ENCODE assay signal across 10 cellular contexts in genomic region chr6:122770835-122771601, GRCh38. TPM values are rescaled to one million over a fixed set of nuclear protein-coding genes. Genes with fewer than 3 reads are reported as not detected.
A peak's percentile ranks its signal among the peaks of the same experiment; 100 is the strongest.
DNase-seq lines count a peak whose midpoint lies in the region; ATAC-seq and TF ChIP-seq lines count a peak whose summit lies in the region.
"Had no signal": no experiment of that assay in that cellular context is flagged by ENCODE, and none has a peak within 500 bp of the region (broad histone marks: within the 10 kb centered on the region; RNA-seq: fewer than 3 reads in every experiment).

No MANE protein-coding gene starts in this region.

- TF ChIP-seq POLR2A in transverse colon (IDR thresholded peaks at IDR 0.05), result no peak

- POLR2A ChIA-PET in activated CD8-positive, alpha-beta T cell treated with anti-CD3 and anti-CD28 coated beads for 36 hours (lab: Charles Lee), result no interaction called here

- CTCF ChIA-PET in activated CD8-positive, alpha-beta T cell treated with anti-CD3 and anti-CD28 coated beads for 36 hours (lab: Charles Lee), result interaction anchor here (1.1 kb wide), 1 partner anchor 18 kb away, joined by 3 read pairs; no protein-coding TSS in a partner anchor

- H3K4me1 ChIP-seq in hepatocyte (ENCODE audit: insufficient read depth) (peaks cover 21% of the 10 kb centered on the region), transverse colon (peaks cover 0 to 32% (median 11%) of the 10 kb centered on the region in 4 donors)
- H3K4me1 ChIP-seq: adrenal gland had no signal

- H3K27ac ChIP-seq in hepatocyte (peak overlapping the region; percentile 10), transverse colon (peak overlapping the region; percentile 51 to 79 (median 72))
- H3K27ac ChIP-seq: adrenal gland had no signal

- no peak for ATAC-seq in activated CD8-positive, alpha-beta T cell treated with anti-CD3 and anti-CD28 coated beads for 36 hours
- no peak for ATAC-seq in activated T-cell treated with anti-CD3 and anti-CD28 coated beads, Interleukin-2, amount 50 U/mL, for 72 hours (replicated peaks in 1 of 2)

- DNase-seq in NCI-H345 (lab: John Stamatoyannopoulos, UW) (peak; percentile 28), NCI-H345 treated with DMSO at 0.1 percent for 48 hours (lab: John Stamatoyannopoulos, UW; ENCODE audit: unreplicated experiment) (no peak), NOMO-1 treated with dmso at 0.1 percent for 144 hours (lab: John Stamatoyannopoulos, UW; ENCODE audit: unreplicated experiment) (peak; percentile 88), hepatocyte (ENCODE audit: low spot score) (peak; percentile 20), transverse colon (no peak), T-helper 2 cell (no peak)
- DNase-seq in activated CD8-positive, alpha-beta T cell treated with anti-CD3 and anti-CD28 coated beads for 36 hours, result no peak
- no peak for DNase-seq in activated T-cell treated with anti-CD3 and anti-CD28 coated beads, Interleukin-2, amount 50 U/mL, for 72 hours
- DNase-seq: adrenal gland had no signal

- no peak for TF ChIP-seq EP300 in transverse colon (IDR thresholded peaks at IDR 0.05; ENCODE audit: low read depth)

- H3K27ac Mint-ChIP-seq in activated CD8-positive, alpha-beta T cell treated with anti-CD3 and anti-CD28 coated beads for 36 hours, result no peak overlapping the region
- H3K27ac Mint-ChIP-seq in activated T-cell treated with anti-CD3 and anti-CD28 coated beads, Interleukin-2, amount 50 U/mL, for 72 hours, result no peak overlapping the region

- H3K9me3 Mint-ChIP-seq in activated CD8-positive, alpha-beta T cell treated with anti-CD3 and anti-CD28 coated beads for 36 hours, result peaks cover 3% of the 10 kb centered on the region
- peaks cover 0 to 3% of the 10 kb centered on the region in 2 donors for H3K9me3 Mint-ChIP-seq in activated T-cell treated with anti-CD3 and anti-CD28 coated beads, Interleukin-2, amount 50 U/mL, for 72 hours

- intact Hi-C loops in transverse colon (cut with DNase I; ENCODE audit: low total_unique reads), result no loop called here
- intact Hi-C loops in activated CD8-positive, alpha-beta T cell treated with anti-CD3 and anti-CD28 coated beads for 36 hours (cut with micrococcal nuclease), result no loop called here

- no peaks in the 10 kb centered on the region for H3K27me3 ChIP-seq in hepatocyte
- H3K27me3 ChIP-seq in transverse colon, result no peaks in the 10 kb centered on the region
- H3K27me3 ChIP-seq: adrenal gland had no signal

- peaks cover 15% of the 10 kb centered on the region for H3K27me3 Mint-ChIP-seq in activated CD8-positive, alpha-beta T cell treated with anti-CD3 and anti-CD28 coated beads for 36 hours
- H3K27me3 Mint-ChIP-seq in activated T-cell treated with anti-CD3 and anti-CD28 coated beads, Interleukin-2, amount 50 U/mL, for 72 hours (ENCODE audit: low read depth), result peaks cover 51% of the 10 kb centered on the region

- 9% methylated on average over 1 of the region's 1 CpG for WGBS in hepatocyte (ENCODE audit: low lambda C conversion rate, missing lambda C conversion rate)
- WGBS in transverse colon (ENCODE audit: low coverage in 1 of 2), 2 donors, result 50 to 67% methylated on average over 1 of the region's 1 CpG

- TF ChIP-seq CTCF in hepatocyte (IDR thresholded peaks at IDR 0.05; ENCODE audit: poor library complexity) (peak; percentile 11), transverse colon (IDR thresholded peaks at IDR 0.05) (peak in 2 of 5 experiments; percentile 24 to 45)
- no peak for TF ChIP-seq CTCF in activated CD8-positive, alpha-beta T cell treated with anti-CD3 and anti-CD28 coated beads for 36 hours (IDR thresholded peaks at IDR 0.05)

- no peak overlapping the region for H3K4me3 Mint-ChIP-seq in activated CD8-positive, alpha-beta T cell treated with anti-CD3 and anti-CD28 coated beads for 36 hours
- H3K4me3 Mint-ChIP-seq in activated T-cell treated with anti-CD3 and anti-CD28 coated beads, Interleukin-2, amount 50 U/mL, for 72 hours, result no peak overlapping the region

- no peaks in the 10 kb centered on the region for H3K4me1 Mint-ChIP-seq in activated CD8-positive, alpha-beta T cell treated with anti-CD3 and anti-CD28 coated beads for 36 hours (ENCODE audit: low read depth)
- H3K4me1 Mint-ChIP-seq in activated T-cell treated with anti-CD3 and anti-CD28 coated beads, Interleukin-2, amount 50 U/mL, for 72 hours (ENCODE audit: low read depth), result no peaks in the 10 kb centered on the region

- no peaks in the 10 kb centered on the region for H3K36me3 Mint-ChIP-seq in activated CD8-positive, alpha-beta T cell treated with anti-CD3 and anti-CD28 coated beads for 36 hours (ENCODE audit: low read depth)
- no peaks in the 10 kb centered on the region for H3K36me3 Mint-ChIP-seq in activated T-cell treated with anti-CD3 and anti-CD28 coated beads, Interleukin-2, amount 50 U/mL, for 72 hours (ENCODE audit: insufficient read depth in 2 of 2)

- no peak overlapping the region for H3K4me3 ChIP-seq in hepatocyte
- H3K4me3 ChIP-seq in transverse colon, result no peak overlapping the region
- H3K4me3 ChIP-seq: adrenal gland had no signal

- in situ Hi-C loops in transverse colon (cut with MboI; ENCODE audit: low pct_ligation_motif_present in 1 of 4, low pct_unique_long_range_greater_than_20kb in 1 of 4, low sequenced_read_pairs in 3 of 4), result no loop called here

- no peak overlapping the region for H2AFZ ChIP-seq in hepatocyte

- peak overlapping the region; percentile 48 for H3K4me2 ChIP-seq in hepatocyte

- no peaks in the 10 kb centered on the region for H3K79me2 ChIP-seq in hepatocyte

- no peaks in the 10 kb centered on the region for H4K20me1 ChIP-seq in hepatocyte (ENCODE audit: insufficient read depth, poor library complexity, severe bottlenecking)

- H3K36me3 ChIP-seq in hepatocyte (replicated peaks; ENCODE audit: insufficient read depth, low read depth), result no peaks in the 10 kb centered on the region
- no peaks in the 10 kb centered on the region for H3K36me3 ChIP-seq in transverse colon
- H3K36me3 ChIP-seq: adrenal gland had no signal

- H3K9me3 ChIP-seq in hepatocyte (ENCODE audit: low read depth) (no peaks in the 10 kb centered on the region), transverse colon (no peaks in the 10 kb centered on the region)
- H3K9me3 ChIP-seq: adrenal gland had no signal

- no peaks in the 10 kb centered on the region for H3K9me2 ChIP-seq in hepatocyte (replicated peaks; ENCODE audit: insufficient read depth)

RNA-seq across cellular contexts. Expression of gene FABP7, which starts 8.5 kb away (rescaled TPM):
- total RNA-seq in hepatocyte (0.24 and 0.60 TPM in 2 replicates), transverse colon (under 1 TPM in 2 of 4 donors, not detected in 2; 0.48 to 0.55 TPM)
- polyA plus RNA-seq in hepatocyte, result 0.96 TPM in 1 of 2 replicates, not detected in the other
- not detected for total RNA-seq in activated CD8-positive, alpha-beta T cell treated with anti-CD3 and anti-CD28 coated beads for 36 hours
- total RNA-seq in activated T-cell treated with anti-CD3 and anti-CD28 coated beads, Interleukin-2, amount 50 U/mL, for 72 hours, result not detected
- total RNA-seq: adrenal gland, NCI-H460 had no signal
- polyA plus RNA-seq: adrenal gland had no signal

RNA-seq across cellular contexts. Expression of gene SMPDL3A, which starts 18.0 kb away (rescaled TPM):
- 124 and 126 TPM in 2 replicates for total RNA-seq in hepatocyte
- polyA plus RNA-seq in hepatocyte, result 104 and 115 TPM in 2 replicates
- 100 to 1,000 TPM in 3 of 4 donors, 10 to 100 TPM in 1; 10.1 to 353 (median 172) TPM for total RNA-seq in transverse colon
- under 1 TPM in 1 of 2 experiments, not detected in 1; 0.14 TPM for total RNA-seq in activated CD8-positive, alpha-beta T cell treated with anti-CD3 and anti-CD28 coated beads for 36 hours
- under 1 TPM; 0.34 to 0.35 TPM for total RNA-seq in activated T-cell treated with anti-CD3 and anti-CD28 coated beads, Interleukin-2, amount 50 U/mL, for 72 hours

Comparison
In these comparisons a context has a peak if more than half of its experiments do, and no peak if none do; other contexts are left out.
1. DNase-seq: peak in NCI-H345 (single experiment), NOMO-1 treated with dmso at 0.1 percent for 144 hours (single experiment) and hepatocyte (single experiment); none in NCI-H345 treated with DMSO at 0.1 percent for 48 hours (single experiment), transverse colon (single experiment), activated CD8-positive, alpha-beta T cell treated with anti-CD3 and anti-CD28 coated beads for 36 hours (single experiment), T-helper 2 cell (0 of 5) and activated T-cell treated with anti-CD3 and anti-CD28 coated beads, Interleukin-2, amount 50 U/mL, for 72 hours (0 of 2).
2. RNA of gene SMPDL3A, which starts 18.0 kb away (total RNA-seq): 10.1 to 353 TPM in transverse colon and 124 to 126 TPM in hepatocyte; 0.34 to 0.35 TPM in activated T-cell treated with anti-CD3 and anti-CD28 coated beads, Interleukin-2, amount 50 U/mL, for 72 hours and 0.14 TPM in activated CD8-positive, alpha-beta T cell treated with anti-CD3 and anti-CD28 coated beads for 36 hours; every median in the first group is over 4 times any median in the second.